In the genomic region with DNA sequence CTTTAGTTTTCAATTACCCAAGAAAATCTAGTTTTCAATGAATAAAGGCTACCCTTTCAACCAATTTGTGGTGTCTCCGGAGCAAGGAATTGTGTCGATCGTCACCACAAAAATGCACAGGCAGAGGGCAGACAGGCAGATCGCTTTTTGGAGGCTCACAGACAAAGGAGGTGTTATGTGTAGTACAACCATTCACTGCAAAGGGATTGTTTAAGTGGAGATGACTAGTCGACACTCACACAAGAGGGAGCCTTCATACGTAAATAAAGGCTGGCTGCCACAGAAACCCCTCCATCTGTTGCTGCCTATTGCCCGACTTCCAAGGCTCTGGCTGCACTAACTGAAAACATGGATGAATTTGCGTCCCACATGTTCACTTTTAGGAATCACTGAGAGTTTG, we compare ENCODE assay signal across 30 cellular contexts.
A peak's percentile ranks its signal among the peaks of the same experiment; 100 is the strongest.
DNase-seq lines count a peak whose midpoint lies in the region; TF ChIP-seq lines count a peak whose summit lies in the region.
"Had no signal": no experiment of that assay in that cellular context is flagged by ENCODE, and none has a peak within 500 bp of the region (broad histone marks: within the 10 kb centered on the region; RNA-seq: fewer than 3 reads in every experiment).

No MANE protein-coding gene starts in this region.

- H2AFZ ChIP-seq in hepatocyte: no peak overlapping the region

- H3K79me2 ChIP-seq in hepatocyte: no peaks in the 10 kb centered on the region

- no peaks in the 10 kb centered on the region for H3K36me3 ChIP-seq in SJCRH30
- H3K36me3 ChIP-seq in hepatocyte (replicated peaks; ENCODE audit: insufficient read depth, low read depth): no peaks in the 10 kb centered on the region
- H3K36me3 ChIP-seq: adrenal gland, BLaER1, pancreas, Peyer's patch, spleen, suprapubic skin had no signal

- no peak overlapping the region for H3K4me2 ChIP-seq in hepatocyte
- H3K4me2 ChIP-seq: BLaER1, KMS-11 had no signal

- no peaks in the 10 kb centered on the region for H4K20me1 ChIP-seq in hepatocyte (ENCODE audit: insufficient read depth, poor library complexity, severe bottlenecking)
- H4K20me1 ChIP-seq: BLaER1 had no signal

- H3K4me3 ChIP-seq in SJCRH30 (peak overlapping the region; percentile 23), hepatocyte (no peak overlapping the region)
- H3K4me3 ChIP-seq: adrenal gland, BLaER1, pancreas, Peyer's patch, spleen, suprapubic skin had no signal

- peak overlapping the region; percentile 15; the same call in 1 of the 2 replicates for H3K27ac ChIP-seq in SJCRH30
- no peak overlapping the region for H3K27ac ChIP-seq in hepatocyte
- H3K27ac ChIP-seq: adrenal gland, BLaER1, KMS-11, pancreas, Peyer's patch, spleen, suprapubic skin had no signal

- TF ChIP-seq CTCF in hepatocyte (IDR thresholded peaks at IDR 0.05; ENCODE audit: poor library complexity): no peak

- H3K27me3 ChIP-seq in SJCRH30 (no peaks in the 10 kb centered on the region), hepatocyte (no peaks in the 10 kb centered on the region)
- H3K27me3 ChIP-seq: adrenal gland, BLaER1, pancreas, Peyer's patch, spleen, suprapubic skin had no signal

- H3K4me1 ChIP-seq in SJCRH30 (no peaks in the 10 kb centered on the region), hepatocyte (ENCODE audit: insufficient read depth) (no peaks in the 10 kb centered on the region)
- H3K4me1 ChIP-seq: adrenal gland, BLaER1, Caco-2, pancreas, Peyer's patch, spleen, suprapubic skin had no signal

- DNase-seq in DMS 273 (lab: John Stamatoyannopoulos, UW; ENCODE audit: unreplicated experiment): peak; percentile 70
- peak; percentile 13 for DNase-seq in HT1080 (ENCODE audit: low read depth)
- peak; percentile 60 to 76 for DNase-seq in SJCRH30
- DNase-seq in islet precursor cell: peak; percentile 73
- no peak for DNase-seq in GDM1 (lab: John Stamatoyannopoulos, UW)
- DNase-seq in epidermal melanocyte (ENCODE audit: insufficient read length, low spot score): no peak
- DNase-seq in hepatocyte (ENCODE audit: low spot score): no peak
- DNase-seq: ACHN; activated CD4-positive, alpha-beta T cell treated with anti-CD3 and anti-CD28 coated beads for 4 hours; activated CD8-positive, alpha-beta memory T cell treated with anti-CD3 and anti-CD28 coated beads for 24 hours; activated naive CD4-positive, alpha-beta T cell; activated T-cell treated with anti-CD3 and anti-CD28 coated beads, Interleukin-2, amount 50 U/mL, for 48 hours; adrenal gland; Caco-2; effector CD8-positive, alpha-beta T cell; foreskin fibroblast; left ventricle myocardium superior; midbrain; natural killer cell; NCI-H1436 treated with DMSO at 0.1 percent for 48 hours; NCI-H510A; pancreas; Peyer's patch; right cardiac atrium; spleen; stimulated activated CD4-positive, alpha-beta T cell treated with anti-CD3 and anti-CD28 coated beads, Interleukin-4, amount 100 ng/mL, for 24 hours; stimulated activated naive B cell treated with anti-CD40 and anti-IgM and Interleukin-4, amounts not matched to agents 10 μg/mL and 1 μg/mL and 100 μg/mL, for 72 hours had no signal

- H3K9me3 ChIP-seq in SJCRH30 (replicated peaks) (no peaks in the 10 kb centered on the region), hepatocyte (ENCODE audit: low read depth) (no peaks in the 10 kb centered on the region)
- H3K9me3 ChIP-seq: adrenal gland, BLaER1, Caco-2, pancreas, Peyer's patch, spleen, suprapubic skin had no signal

- WGBS in hepatocyte (ENCODE audit: low lambda C conversion rate, missing lambda C conversion rate): 64% methylated on average over 8 of the region's 8 CpGs

- H3K9me2 ChIP-seq in hepatocyte (replicated peaks; ENCODE audit: insufficient read depth): no peaks in the 10 kb centered on the region

Comparison
In these comparisons a context has a peak if more than half of its experiments do, and no peak if none do; other contexts are left out.
1. DNase-seq: peak in DMS 273 (single experiment), HT1080 (single experiment), SJCRH30 (2 of 2) and islet precursor cell (single experiment); none in GDM1 (single experiment), epidermal melanocyte (single experiment) and hepatocyte (single experiment).